In the genomic region with DNA sequence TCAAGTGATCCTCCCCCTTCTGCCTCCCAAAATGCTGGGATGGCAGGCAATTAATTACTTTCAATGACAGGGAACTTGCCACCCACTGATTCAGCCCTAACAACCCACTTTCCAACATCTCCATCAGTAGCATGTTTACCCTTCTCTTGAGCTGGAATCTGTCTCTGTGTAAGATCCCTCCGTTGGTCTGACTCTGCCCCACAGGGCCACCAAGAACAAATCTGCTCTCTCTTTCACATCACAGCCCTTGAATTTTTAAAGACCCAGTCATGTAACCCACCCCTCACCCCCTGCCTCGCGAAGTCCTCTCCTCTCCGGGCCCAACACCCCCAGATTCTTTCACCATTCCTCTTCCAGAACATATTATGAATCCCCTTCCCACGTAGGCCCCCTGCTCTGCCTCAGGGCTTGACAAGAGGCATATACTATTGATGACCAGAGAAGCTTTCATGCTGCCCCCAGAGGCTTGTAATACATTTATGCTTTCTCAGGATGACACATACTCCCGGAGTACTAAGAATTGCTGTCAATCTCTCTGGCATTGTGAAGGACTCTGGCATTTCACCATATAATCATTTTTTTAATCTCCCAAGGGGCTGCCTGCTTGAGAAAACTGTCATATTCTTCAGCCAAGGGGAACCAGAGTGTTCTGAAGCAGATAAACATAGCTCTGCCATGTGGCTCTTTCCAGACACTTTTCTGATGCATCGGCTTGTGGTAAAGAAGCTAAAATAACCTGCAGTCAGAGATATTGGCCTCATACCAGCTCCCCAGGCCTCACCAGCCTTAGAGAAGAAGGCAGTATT, we compare ENCODE assay signal across 16 cellular contexts.
DNase-seq lines count a peak whose midpoint lies in the region; ATAC-seq and TF ChIP-seq lines count a peak whose summit lies in the region.
"Had no signal": no experiment of that assay in that cellular context is flagged by ENCODE, and none has a peak within 500 bp of the region (broad histone marks: within the 10 kb centered on the region; RNA-seq: fewer than 3 reads in every experiment).

No MANE protein-coding gene starts in this region.

- no peak overlapping the region for H4K8ac ChIP-seq in neuronal stem cell (ENCODE audit: low read depth, low read length)

- no peak overlapping the region for H3K23ac ChIP-seq in neuronal stem cell (ENCODE audit: low read depth, low read length, poor library complexity)

- H3K4me1 ChIP-seq in neuronal stem cell (ENCODE audit: control insufficient read depth in 2 of 2, insufficient read depth in 1 of 2, low read depth in 1 of 2, low read length in 2 of 2), result no peaks in the 10 kb centered on the region
- no peaks in the 10 kb centered on the region for H3K4me1 ChIP-seq in CD8-positive, alpha-beta memory T cell (ENCODE audit: insufficient read depth, low read length)
- H3K4me1 ChIP-seq: Caco-2 had no signal

- H3K27ac Mint-ChIP-seq in brain, result peak overlapping the region; percentile 11 to 78 (median 44)
- no peak overlapping the region for H3K27ac Mint-ChIP-seq in CD8-positive, alpha-beta memory T cell

- peaks cover 29% of the 10 kb centered on the region for H3K27me3 Mint-ChIP-seq in brain
- peaks cover 0 to 5% of the 10 kb centered on the region in 2 donors for H3K27me3 Mint-ChIP-seq in CD8-positive, alpha-beta memory T cell

- H3K4me3 ChIP-seq in neuronal stem cell (ENCODE audit: low read length in 2 of 2), result no peak overlapping the region
- H3K4me3 ChIP-seq in CD8-positive, alpha-beta memory T cell (ENCODE audit: low read length), result no peak overlapping the region
- H3K4me3 ChIP-seq: SK-N-MC had no signal

- no peak overlapping the region for H3K4ac ChIP-seq in neuronal stem cell (ENCODE audit: low read length)

- no peaks in the 10 kb centered on the region for H3K36me3 Mint-ChIP-seq in brain
- H3K36me3 Mint-ChIP-seq in CD8-positive, alpha-beta memory T cell, result no peaks in the 10 kb centered on the region

- H4K91ac ChIP-seq in neuronal stem cell (ENCODE audit: low read depth, low read length, poor library complexity), result no peak overlapping the region

- H3K4me1 Mint-ChIP-seq in brain, result peaks cover 23% of the 10 kb centered on the region
- no peaks in the 10 kb centered on the region for H3K4me1 Mint-ChIP-seq in CD8-positive, alpha-beta memory T cell

- POLR2A ChIA-PET in CD8-positive, alpha-beta memory T cell (lab: Charles Lee), result no interaction called here

- no peak overlapping the region for H3K18ac ChIP-seq in neuronal stem cell (ENCODE audit: low read length)

- H3K9ac ChIP-seq in neuronal stem cell (ENCODE audit: low read depth, low read length, poor library complexity), result no peak overlapping the region

- no peak overlapping the region for H2BK15ac ChIP-seq in neuronal stem cell (ENCODE audit: low read length)

- no peak overlapping the region for H3K27ac ChIP-seq in neuronal stem cell (replicated peaks; ENCODE audit: low read length)
- H3K27ac ChIP-seq in CD8-positive, alpha-beta memory T cell (ENCODE audit: low read depth, low read length), result no peak overlapping the region
- H3K27ac ChIP-seq: C4-2B, SK-N-MC had no signal

- H3K4me2 ChIP-seq in neuronal stem cell (ENCODE audit: insufficient read depth, low read length, poor library complexity, severe bottlenecking), result no peak overlapping the region

- H3K27me3 ChIP-seq in neuronal stem cell (ENCODE audit: control insufficient read depth in 3 of 3, insufficient read depth in 3 of 3, low read depth in 1 of 3, low read length in 3 of 3), result no peaks in the 10 kb centered on the region
- H3K27me3 ChIP-seq in CD8-positive, alpha-beta memory T cell (ENCODE audit: insufficient read depth, low read length, poor library complexity, severe bottlenecking), result no peaks in the 10 kb centered on the region

- no peak overlapping the region for H2BK12ac ChIP-seq in neuronal stem cell (ENCODE audit: low read length)

- no peaks in the 10 kb centered on the region for H3K79me1 ChIP-seq in neuronal stem cell (ENCODE audit: low read depth, low read length)

- CTCF ChIA-PET in CD8-positive, alpha-beta memory T cell (lab: Charles Lee), result no interaction called here

- no peak overlapping the region for H2BK120ac ChIP-seq in neuronal stem cell (ENCODE audit: low read depth, low read length)

- no peak overlapping the region for H3K14ac ChIP-seq in neuronal stem cell (ENCODE audit: low read length)

- no CpG with 5 or more reads among the region's 7 CpGs for WGBS in neuronal stem cell (ENCODE audit: extremely low coverage in 2 of 2, insufficient read length in 2 of 2, insufficient replicate concordance in 1 of 2), 2 donors

- no peak overlapping the region for H2BK5ac ChIP-seq in neuronal stem cell (ENCODE audit: low read length)

- no peak overlapping the region for H3K4me3 Mint-ChIP-seq in brain
- H3K4me3 Mint-ChIP-seq in CD8-positive, alpha-beta memory T cell, result no peak overlapping the region

- peak; percentile 55 for ATAC-seq in GM18867 (IDR thresholded peaks at IDR 0.05; ENCODE audit: unreplicated experiment)

- in situ Hi-C loops in GM13976 (cut with MboI; ENCODE audit: low sequenced_read_pairs, unreplicated experiment), result no loop called here

- peaks cover 14 to 23% (median 16%) of the 10 kb centered on the region in 5 experiments for H3K9me3 Mint-ChIP-seq in brain
- H3K9me3 Mint-ChIP-seq in CD8-positive, alpha-beta memory T cell, result peaks cover 0 to 18% (median 7%) of the 10 kb centered on the region in 5 donors

- H3K36me3 ChIP-seq in neuronal stem cell (replicated peaks in 1 of 2; ENCODE audit: control insufficient read depth in 2 of 2, insufficient read depth in 2 of 2, low read length in 2 of 2), result no peaks in the 10 kb centered on the region
- no peaks in the 10 kb centered on the region for H3K36me3 ChIP-seq in CD8-positive, alpha-beta memory T cell (ENCODE audit: insufficient read depth, low read length)

- no peak overlapping the region for H2AK5ac ChIP-seq in neuronal stem cell (ENCODE audit: low read depth, low read length)

- DNase-seq in neuronal stem cell (ENCODE audit: low spot score) (no peak), SHP77 treated with DMSO at 0.1 percent for 48 hours (lab: John Stamatoyannopoulos, UW) (no peak), GM13976 (ENCODE audit: low spot score) (no peak), HuH-7 (ENCODE audit: low spot score) (no peak)
- no peak for DNase-seq in CD8-positive, alpha-beta memory T cell
- DNase-seq: Caco-2; DMS53; KG1; NCI-H1105 treated with DMSO at 0.1 percent for 48 hours; NCI-H187; NCI-H69; NK-92 treated with Interleukin-12 subunit alpha and Interleukin-12 subunit beta, amount 100 ng/mL, for 24 hours had no signal

- no peaks in the 10 kb centered on the region for H3K9me3 ChIP-seq in neuronal stem cell (replicated peaks in 1 of 2; ENCODE audit: control insufficient read depth in 2 of 2, insufficient read depth in 1 of 2, low read depth in 1 of 2, low read length in 2 of 2)
- no peaks in the 10 kb centered on the region for H3K9me3 ChIP-seq in CD8-positive, alpha-beta memory T cell (ENCODE audit: low read length)
- H3K9me3 ChIP-seq: Caco-2 had no signal

- TF ChIP-seq CTCF in brain (conservative IDR thresholded peaks at IDR 0.05) (no peak), GM13976 (IDR thresholded peaks at IDR 0.05; ENCODE audit: borderline replicate concordance, control extremely low read depth, extremely low read depth, insufficient read depth, missing control alignments) (no peak)

- H2AFZ ChIP-seq in neuronal stem cell (ENCODE audit: low read length), result peak overlapping the region; percentile 70

Comparison
In these comparisons a context has a peak if more than half of its experiments do, and no peak if none do; other contexts are left out.
1. H3K27ac Mint-ChIP-seq: peak in brain (5 of 5); none in CD8-positive, alpha-beta memory T cell (0 of 8).